ENCODE assay signal across 1 cellular context in the genomic region with DNA sequence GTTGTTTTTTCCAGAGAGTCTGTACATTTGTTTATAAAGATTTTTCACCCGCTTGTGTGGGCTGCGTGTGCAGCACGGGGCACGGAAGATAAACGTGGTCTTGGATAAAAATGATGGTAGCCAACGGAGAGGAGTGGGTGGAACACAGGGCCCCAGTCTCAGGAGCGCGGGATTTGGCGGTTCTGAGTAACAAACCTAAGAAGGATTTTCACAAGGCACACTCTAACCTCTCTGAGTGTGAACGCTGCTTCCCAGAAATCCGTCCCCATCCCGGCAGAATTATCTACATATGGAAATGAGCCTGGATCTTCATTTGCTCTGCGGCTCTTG.
A peak's percentile ranks its signal among the peaks of the same experiment; 100 is the strongest.
TF ChIP-seq lines count a peak whose summit lies in the region.

No MANE protein-coding gene starts in this region.

TF ChIP-seq in HepG2, 621 proteins besides CTCF, POLR2A, EP300 and RAD21:
- TF ChIP-seq PPARG (CRISPR knock-in tag; conservative IDR thresholded peaks at IDR 0.05) (0 out of 2 replicates have a peak, but pooled peaks have one; percentile 75), IKZF5 (CRISPR knock-in tag; IDR thresholded peaks at IDR 0.05) (0 out of 2 replicates have a peak, but pooled peaks have one; percentile 3), SOX13 (IDR thresholded peaks at IDR 0.05) (no peak), SOX13 (CRISPR knock-in tag; conservative IDR thresholded peaks at IDR 0.05 in 1 of 2, IDR thresholded peaks at IDR 0.05 in 1 of 2) (no peak), TBX2 (CRISPR knock-in tag; IDR thresholded peaks at IDR 0.05; ENCODE audit: borderline replicate concordance) (0 out of 2 replicates have a peak, but pooled peaks have one; percentile 13)
